ENCODE assay signal across 18 cellular contexts in the genomic region with DNA sequence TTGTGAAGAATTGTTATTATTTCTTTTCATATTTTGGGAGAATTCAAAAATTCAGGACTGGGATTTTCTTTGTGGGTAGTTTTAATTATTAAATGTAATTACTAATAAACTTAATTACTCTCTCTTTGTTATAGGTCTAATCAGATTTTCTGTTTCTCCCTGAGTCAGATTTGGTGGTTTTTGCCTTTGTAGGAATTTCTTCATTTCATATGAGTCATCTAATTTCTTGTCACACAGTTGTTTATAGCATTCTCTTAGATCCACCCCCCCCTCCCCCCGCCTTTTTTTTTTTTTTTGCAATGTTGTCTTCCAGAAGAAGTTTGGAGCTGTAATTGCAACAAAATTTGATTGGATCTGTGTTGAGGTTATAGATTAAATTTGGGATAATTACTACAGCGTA. TPM values are rescaled to one million over a fixed set of nuclear protein-coding genes. Genes with fewer than 3 reads are reported as not detected.
DNase-seq lines count a peak whose midpoint lies in the region; ATAC-seq and TF ChIP-seq lines count a peak whose summit lies in the region.
"Had no signal": no experiment of that assay in that cellular context is flagged by ENCODE, and none has a peak within 500 bp of the region (broad histone marks: within the 10 kb centered on the region; RNA-seq: fewer than 3 reads in every experiment).

No MANE protein-coding gene starts in this region.

- H2BK5ac ChIP-seq in mesenchymal stem cell (ENCODE audit: low read depth, low read length, poor library complexity, severe bottlenecking): no peak overlapping the region

- no peak overlapping the region for H3K18ac ChIP-seq in mesenchymal stem cell (ENCODE audit: low read depth in 1 of 2, low read length in 2 of 2)

- H3K4me3 ChIP-seq in astrocyte of the cerebellum (ENCODE audit: low read depth, low read length): no peak overlapping the region
- no peak overlapping the region for H3K4me3 ChIP-seq in mesenchymal stem cell (ENCODE audit: insufficient read depth in 1 of 2, low read depth in 1 of 2, low read length in 2 of 2)
- H3K4me3 ChIP-seq: body of pancreas, hepatocyte, lung, SJCRH30 had no signal

- no peak overlapping the region for H3K4me3 Mint-ChIP-seq in activated CD4-positive, alpha-beta T cell treated with anti-CD3 and anti-CD28 coated beads for 36 hours
- no peak overlapping the region for H3K4me3 Mint-ChIP-seq in chondrocyte (ENCODE audit: unreplicated experiment)

- H4K91ac ChIP-seq in mesenchymal stem cell (ENCODE audit: low read length): no peak overlapping the region

- intact Hi-C loops in activated CD4-positive, alpha-beta T cell treated with anti-CD3 and anti-CD28 coated beads for 36 hours (cut with DNase I, micrococcal nuclease): loop anchor here (1.0 to 5.0 kb wide), 8 partner anchors 14 to 851 kb away; no protein-coding TSS in a partner anchor

- no CpG with 5 or more reads among the region's 2 CpGs for WGBS in mesenchymal stem cell

- no peak overlapping the region for H3K27ac ChIP-seq in mesenchymal stem cell (ENCODE audit: low read length, poor library complexity, severe bottlenecking)
- H3K27ac ChIP-seq: body of pancreas, hepatocyte, SJCRH30 had no signal

- no peaks in the 10 kb centered on the region for H3K79me1 ChIP-seq in mesenchymal stem cell (replicated peaks; ENCODE audit: low read length, poor library complexity, severe bottlenecking)

- in situ Hi-C loops in astrocyte of the cerebellum (cut with HindIII; ENCODE audit: low sequenced_read_pairs): no loop called here

- no peak overlapping the region for H2BK12ac ChIP-seq in mesenchymal stem cell (ENCODE audit: low read length in 2 of 2)

- no peak overlapping the region for H3K4ac ChIP-seq in mesenchymal stem cell (ENCODE audit: low read depth in 1 of 2, low read length in 2 of 2)

- no peak overlapping the region for H3K23ac ChIP-seq in mesenchymal stem cell (ENCODE audit: low read length in 2 of 2)

- H3K4me1 Mint-ChIP-seq in activated CD4-positive, alpha-beta T cell treated with anti-CD3 and anti-CD28 coated beads for 36 hours: peaks cover 15% of the 10 kb centered on the region
- H3K4me1 Mint-ChIP-seq in chondrocyte (ENCODE audit: low read depth): no peaks in the 10 kb centered on the region

- H2BK120ac ChIP-seq in mesenchymal stem cell (ENCODE audit: low read depth, low read length): no peak overlapping the region

- H3K27me3 ChIP-seq in mesenchymal stem cell (ENCODE audit: control insufficient read depth in 1 of 2, insufficient read depth in 1 of 2, low read length in 2 of 2): no peaks in the 10 kb centered on the region
- H3K27me3 ChIP-seq: body of pancreas, SJCRH30 had no signal

- H2AFZ ChIP-seq in mesenchymal stem cell (ENCODE audit: low read depth, low read length): no peak overlapping the region
- H2AFZ ChIP-seq: hepatocyte had no signal

- no peak overlapping the region for H2BK15ac ChIP-seq in mesenchymal stem cell (ENCODE audit: low read depth, poor library complexity, severe bottlenecking)

- no peaks in the 10 kb centered on the region for H3K4me1 ChIP-seq in mesenchymal stem cell (ENCODE audit: control insufficient read depth, insufficient read depth, low read depth, low read length)
- H3K4me1 ChIP-seq: body of pancreas, SJCRH30 had no signal

- no peaks in the 10 kb centered on the region for H3K36me3 Mint-ChIP-seq in activated CD4-positive, alpha-beta T cell treated with anti-CD3 and anti-CD28 coated beads for 36 hours (ENCODE audit: low read depth)
- no peaks in the 10 kb centered on the region for H3K36me3 Mint-ChIP-seq in chondrocyte (ENCODE audit: low read depth)

- no peak overlapping the region for H3K4me2 ChIP-seq in mesenchymal stem cell (ENCODE audit: low read length, poor library complexity, severe bottlenecking)
- H3K4me2 ChIP-seq: hepatocyte had no signal

- POLR2A ChIA-PET in activated CD4-positive, alpha-beta T cell treated with anti-CD3 and anti-CD28 coated beads for 36 hours (lab: Charles Lee): no interaction called here

- H3K9me3 Mint-ChIP-seq in activated CD4-positive, alpha-beta T cell treated with anti-CD3 and anti-CD28 coated beads for 36 hours (ENCODE audit: low read depth): no peaks in the 10 kb centered on the region
- H3K9me3 Mint-ChIP-seq in chondrocyte (ENCODE audit: low read depth): peaks cover 2% of the 10 kb centered on the region

- DNase-seq in activated CD4-positive, alpha-beta T cell treated with anti-CD3 and anti-CD28 coated beads for 36 hours: no peak
- DNase-seq in activated CD4-positive, alpha-beta T cell treated with anti-CD3 and anti-CD28 coated beads for 48 hours: no peak
- peak; percentile 2 for DNase-seq in LoVo (ENCODE audit: low spot score)
- peak; percentile 15 for DNase-seq in astrocyte of the cerebellum (ENCODE audit: low read depth)
- peak; percentile 80 for DNase-seq in mesenchymal stem cell
- no peak for DNase-seq in chondrocyte (ENCODE audit: low spot score)
- DNase-seq: activated CD8-positive, alpha-beta memory T cell treated with anti-CD3 and anti-CD28 coated beads, Interleukin-2, amount 50 U/mL, for 4 hours; body of pancreas; DMS79 treated with DMSO at 0.1 percent for 48 hours; H7; NCI-H1436; NCI-H524; SJCRH30; trophoblast cell had no signal

- no peak overlapping the region for H3K14ac ChIP-seq in mesenchymal stem cell (ENCODE audit: low read length in 2 of 2)

- no peak overlapping the region for H3K9ac ChIP-seq in mesenchymal stem cell (ENCODE audit: low read length)

- CTCF ChIA-PET in activated CD4-positive, alpha-beta T cell treated with anti-CD3 and anti-CD28 coated beads for 36 hours (lab: Charles Lee): no interaction called here

- peaks cover 12% of the 10 kb centered on the region for H3K27me3 Mint-ChIP-seq in activated CD4-positive, alpha-beta T cell treated with anti-CD3 and anti-CD28 coated beads for 36 hours
- peaks cover 38% of the 10 kb centered on the region for H3K27me3 Mint-ChIP-seq in chondrocyte (ENCODE audit: low read depth)

- TF ChIP-seq CTCF in astrocyte of the cerebellum (IDR thresholded peaks at IDR 0.05; ENCODE audit: low read depth, low read length, missing control alignments) (no peak), chondrocyte (IDR thresholded peaks at IDR 0.05) (no peak)

- no peaks in the 10 kb centered on the region for H3K36me3 ChIP-seq in mesenchymal stem cell (ENCODE audit: control insufficient read depth in 1 of 2, insufficient read depth in 2 of 2, low read depth in 1 of 2, low read length in 2 of 2)
- H3K36me3 ChIP-seq: SJCRH30 had no signal

- no peak overlapping the region for H2AK5ac ChIP-seq in mesenchymal stem cell (ENCODE audit: low read length, severe bottlenecking)

- peak; percentile 70 for ATAC-seq in activated CD4-positive, alpha-beta T cell treated with anti-CD3 and anti-CD28 coated beads for 36 hours
- no peak for ATAC-seq in GM21526 (IDR thresholded peaks at IDR 0.05; ENCODE audit: low FRiP score, unreplicated experiment)
- no peak for ATAC-seq in HG03439 (IDR thresholded peaks at IDR 0.05; ENCODE audit: unreplicated experiment)
- ATAC-seq: body of pancreas had no signal

- no peaks in the 10 kb centered on the region for H3K9me3 ChIP-seq in mesenchymal stem cell (ENCODE audit: control insufficient read depth, low read length)
- H3K9me3 ChIP-seq: body of pancreas, SJCRH30 had no signal

- no peak overlapping the region for H3K27ac Mint-ChIP-seq in activated CD4-positive, alpha-beta T cell treated with anti-CD3 and anti-CD28 coated beads for 36 hours
- no peak overlapping the region for H3K27ac Mint-ChIP-seq in chondrocyte (ENCODE audit: unreplicated experiment)

- H4K8ac ChIP-seq in mesenchymal stem cell (ENCODE audit: low read length): no peak overlapping the region

RNA-seq across cellular contexts. Expression of a gene that starts 26.0 kb away (rescaled TPM):
- not detected for total RNA-seq in activated CD4-positive, alpha-beta T cell treated with anti-CD3 and anti-CD28 coated beads for 36 hours
- not detected for polyA plus RNA-seq in mesenchymal stem cell (2013, experiment 1 of 2)
- not detected for polyA plus RNA-seq in mesenchymal stem cell (2013, experiment 2 of 2)
- not detected in 3 replicates for total RNA-seq in chondrocyte
- total RNA-seq: SJCRH30 had no signal
- polyA plus RNA-seq: hepatocyte had no signal

Comparison
In these comparisons a context has a peak if more than half of its experiments do, and no peak if none do; other contexts are left out.
1. DNase-seq: peak in LoVo (single experiment), astrocyte of the cerebellum (single experiment) and mesenchymal stem cell (single experiment); none in activated CD4-positive, alpha-beta T cell treated with anti-CD3 and anti-CD28 coated beads for 36 hours (single experiment), activated CD4-positive, alpha-beta T cell treated with anti-CD3 and anti-CD28 coated beads for 48 hours (single experiment) and chondrocyte (single experiment).